ENCODE assay signal across 8 cellular contexts in the genomic region with DNA sequence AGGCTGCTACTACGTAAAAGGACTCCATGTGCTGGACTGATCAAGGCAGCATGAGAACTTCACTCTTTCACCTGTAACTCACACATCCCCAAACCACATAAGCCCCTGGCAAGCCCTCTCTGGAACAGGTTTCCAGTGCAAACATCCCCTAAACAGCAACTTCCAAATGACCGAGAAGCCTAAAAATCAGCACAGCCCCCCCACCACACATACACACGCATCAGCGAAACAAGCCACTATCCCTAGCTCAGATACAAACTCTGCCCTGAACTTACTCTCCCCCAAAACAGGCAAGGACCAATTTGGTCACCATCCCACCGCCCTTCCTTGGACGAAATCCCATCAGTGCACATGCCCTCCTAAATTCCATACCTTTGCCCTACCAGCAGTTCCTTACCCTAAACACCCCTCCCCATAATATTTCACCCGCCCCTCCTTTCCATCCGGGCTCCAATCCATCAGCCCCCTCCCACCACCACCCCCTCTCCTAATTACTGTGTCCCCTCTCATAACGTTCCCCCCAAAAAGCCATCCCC. TPM values are rescaled to one million over a fixed set of nuclear protein-coding genes. Genes with fewer than 3 reads are reported as not detected.
DNase-seq lines count a peak whose midpoint lies in the region; ATAC-seq and TF ChIP-seq lines count a peak whose summit lies in the region.

No MANE protein-coding gene starts in this region.

- H4K20me1 ChIP-seq in neural progenitor cell (ENCODE audit: low read depth), result peaks cover 50% of the 10 kb centered on the region

- H3K9me3 ChIP-seq in neural progenitor cell (ENCODE audit: low read depth), result no peaks in the 10 kb centered on the region

- H3K36me3 ChIP-seq in H7 (replicated peaks; ENCODE audit: control insufficient read depth, insufficient read depth, low read length) (peaks cover 8% of the 10 kb centered on the region), neural progenitor cell (no peaks in the 10 kb centered on the region)

- ATAC-seq in T-cell (replicated peaks in 1 of 4) (no peak), GM21447 (IDR thresholded peaks at IDR 0.05; ENCODE audit: unreplicated experiment) (no peak), HG02852 (IDR thresholded peaks at IDR 0.05; ENCODE audit: unreplicated experiment) (no peak)

- CTCF ChIA-PET in T-cell (lab: Charles Lee), result interaction anchor here in 1 of 2 donors (0.6 kb wide), 1 partner anchor 28 kb away, joined by 4 read pairs; no protein-coding TSS in a partner anchor

- POLR2A ChIA-PET in T-cell (lab: Charles Lee), result interaction anchor here (0.6 kb wide), 2 partner anchors 72 to 103 kb away, joined by 3 to 4 read pairs; no protein-coding TSS in a partner anchor

- H3K4me1 Mint-ChIP-seq in T-cell, result peaks cover 52 to 69% (median 53%) of the 10 kb centered on the region in 3 donors
- H3K4me1 Mint-ChIP-seq in endothelial cell (ENCODE audit: unreplicated experiment), result peaks cover 25% of the 10 kb centered on the region
- peaks cover 21% of the 10 kb centered on the region for H3K4me1 Mint-ChIP-seq in neural progenitor cell

- DNase-seq in H7 (no peak), T-cell (peak in 2 of 34 experiments; percentile 16 to 26), endothelial cell (ENCODE audit: low spot score) (no peak), neural progenitor cell (ENCODE audit: low spot score) (no peak), T1000 (lab: John Stamatoyannopoulos, UW) (no peak), CD1c-positive myeloid dendritic cell (ENCODE audit: extremely low spot score) (no peak)

- H3F3A ChIP-seq in neural progenitor cell (ENCODE audit: low read depth), result peaks cover 40% of the 10 kb centered on the region

- H3K36me3 Mint-ChIP-seq in T-cell (peaks cover 13% of the 10 kb centered on the region), endothelial cell (ENCODE audit: low read depth, unreplicated experiment) (peaks cover 10% of the 10 kb centered on the region), neural progenitor cell (peaks cover 15% of the 10 kb centered on the region)

- peaks cover 54% of the 10 kb centered on the region for H3K79me2 ChIP-seq in neural progenitor cell (ENCODE audit: low read depth)

- H3K27ac ChIP-seq in neural progenitor cell, result peak overlapping the region; percentile 100

- H3K27me3 Mint-ChIP-seq in T-cell, result no peaks in the 10 kb centered on the region
- peaks cover 15% of the 10 kb centered on the region for H3K27me3 Mint-ChIP-seq in endothelial cell (ENCODE audit: unreplicated experiment)
- peaks cover 12% of the 10 kb centered on the region for H3K27me3 Mint-ChIP-seq in neural progenitor cell (ENCODE audit: insufficient read depth, low read depth)

- H3K27me3 ChIP-seq in H7 (ENCODE audit: control insufficient read depth, insufficient read depth, low read length) (no peaks in the 10 kb centered on the region), neural progenitor cell (no peaks in the 10 kb centered on the region)

- no peaks in the 10 kb centered on the region for H3K9me3 Mint-ChIP-seq in T-cell
- no peaks in the 10 kb centered on the region for H3K9me3 Mint-ChIP-seq in endothelial cell (ENCODE audit: unreplicated experiment)
- no peaks in the 10 kb centered on the region for H3K9me3 Mint-ChIP-seq in neural progenitor cell

- peak overlapping the region; percentile 91 for H2AFZ ChIP-seq in neural progenitor cell (replicated peaks)

- peak overlapping the region; percentile 84 to 90 (median 88) for H3K4me3 Mint-ChIP-seq in T-cell
- peak overlapping the region; percentile 95 for H3K4me3 Mint-ChIP-seq in endothelial cell (ENCODE audit: unreplicated experiment)
- H3K4me3 Mint-ChIP-seq in neural progenitor cell, result peak overlapping the region; percentile 96

- TF ChIP-seq CTCF in endothelial cell (IDR thresholded peaks at IDR 0.05; ENCODE audit: unreplicated experiment), result no peak
- no peak for TF ChIP-seq CTCF in neural progenitor cell (IDR thresholded peaks at IDR 0.05)

- H3K4me1 ChIP-seq in neural progenitor cell, result peaks cover 19% of the 10 kb centered on the region

- H3K9ac ChIP-seq in neural progenitor cell, result peak overlapping the region; percentile 89

- H3K27ac Mint-ChIP-seq in T-cell, result peak overlapping the region; percentile 83 to 92
- H3K27ac Mint-ChIP-seq in endothelial cell (ENCODE audit: unreplicated experiment), result peak overlapping the region; percentile 84
- H3K27ac Mint-ChIP-seq in neural progenitor cell, result peak overlapping the region; percentile 84

- H3K4me3 ChIP-seq in H7 (ENCODE audit: insufficient read depth, low read depth, low read length), result peak overlapping the region; percentile 70
- peak overlapping the region; percentile 97 for H3K4me3 ChIP-seq in neural progenitor cell

- H3K4me2 ChIP-seq in neural progenitor cell, result peak overlapping the region; percentile 87

RNA-seq across cellular contexts. Expression of gene LSM12, which starts 0.7 kb away (rescaled TPM):
- 101 and 109 TPM in 2 replicates for total RNA-seq in H7 (2014; rRNA removed; shearing (Covaris generic))
- total RNA-seq in T-cell (10 to 100 TPM; 29.4 to 39.0 (median 37.1) TPM), endothelial cell (ENCODE audit: unreplicated experiment) (63.0 TPM), neural progenitor cell (ENCODE audit: low replicate concordance) (69.6 and 76.7 TPM in 2 replicates)

RNA-seq across cellular contexts. Expression of gene G6PC3, which starts 4.8 kb away (rescaled TPM):
- total RNA-seq in H7 (2014; rRNA removed; shearing (Covaris generic)), result 94.0 and 104 TPM in 2 replicates
- total RNA-seq in T-cell, result 10 to 100 TPM in 4 of 5 donors, 1 to 10 TPM in 1; 9.4 to 19.0 (median 16.2) TPM
- total RNA-seq in endothelial cell (ENCODE audit: unreplicated experiment), result 113 TPM
- 16.6 and 55.1 TPM in 2 replicates for total RNA-seq in neural progenitor cell (ENCODE audit: low replicate concordance)

RNA-seq across cellular contexts. Expression of gene TMEM101, which starts 51.0 kb away (rescaled TPM):
- 31.7 and 48.5 TPM in 2 replicates for total RNA-seq in H7 (2014; rRNA removed; shearing (Covaris generic))
- total RNA-seq in T-cell, result 10 to 100 TPM; 13.4 to 32.4 (median 26.6) TPM
- 32.1 TPM for total RNA-seq in endothelial cell (ENCODE audit: unreplicated experiment)
- total RNA-seq in neural progenitor cell (ENCODE audit: low replicate concordance), result 33.8 and 55.9 TPM in 2 replicates

RNA-seq across cellular contexts. Expression of gene HDAC5, which starts 57.7 kb away (rescaled TPM):
- 72.5 and 89.0 TPM in 2 replicates for total RNA-seq in H7 (2014; rRNA removed; shearing (Covaris generic))
- total RNA-seq in T-cell (10 to 100 TPM; 68.6 to 81.4 (median 72.8) TPM), endothelial cell (ENCODE audit: unreplicated experiment) (51.4 TPM), neural progenitor cell (ENCODE audit: low replicate concordance) (23.6 and 71.0 TPM in 2 replicates)
